In genomic region chr3:138187296-138188012, GRCh38 we compare ENCODE assay signal across 8 cellular contexts. TPM values are rescaled to one million over a fixed set of nuclear protein-coding genes. Genes with fewer than 3 reads are reported as not detected.
DNase-seq lines count a peak whose midpoint lies in the region; ATAC-seq, FAIRE-seq and TF ChIP-seq lines count a peak whose summit lies in the region.

Gene ARMC8, plus strand, starts transcription at chr3:138187301. Its CDS starts 254 bp downstream, at chr3:138187555.

- FAIRE-seq in GM19239 (lab: Jason Lieb, UNC): peak; percentile 26

- peak; percentile 94 for DNase-seq in DMS 273 (lab: John Stamatoyannopoulos, UW; ENCODE audit: unreplicated experiment)
- DNase-seq in GM19239 (ENCODE audit: insufficient read length, low spot score): peak; percentile 88
- peak; percentile 53 for DNase-seq in amniotic stem cell (lab: John Stamatoyannopoulos, UW)
- peak in 1 of 2 donors; percentile 58 for DNase-seq in heart right ventricle
- DNase-seq in pons (ENCODE audit: low spot score): peak; percentile 31
- no peak for DNase-seq in GM10248 (ENCODE audit: extremely low spot score)

- peaks cover 0 to 33% (median 0%) of the 10 kb centered on the region in 9 donors for H3K36me3 ChIP-seq in heart right ventricle

- intact Hi-C loops in heart right ventricle (cut with DNase I): no loop called here

- CTCF ChIA-PET in GM10248 (lab: Yijun Ruan, JAX): interaction anchor here (0.9 to 4.0 kb wide), 6 partner anchors 11 to 120 kb away, joined by 3 to 18 read pairs (median 3); partner anchors contain the start of gene DBR1

- no peak for TF ChIP-seq CTCF in heart right ventricle (IDR thresholded peaks at IDR 0.05)
- no peak for TF ChIP-seq CTCF in GM10248 (IDR thresholded peaks at IDR 0.05; ENCODE audit: control extremely low read depth, extremely low read depth, low read depth, missing control alignments)

- peak within 1 kb of the TSS; percentile 77 to 99 (median 97) for H3K27ac ChIP-seq in heart right ventricle

- H3K4me3 ChIP-seq in heart right ventricle: peak within 1 kb of the TSS; percentile 78 to 99 (median 88)

- peak; percentile 49 for ATAC-seq in HG03378 (IDR thresholded peaks at IDR 0.05; ENCODE audit: unreplicated experiment)
- ATAC-seq in heart right ventricle: peak; percentile 69 to 96 (median 82)

- peaks cover 3 to 42% (median 32%) of the 10 kb centered on the region in 9 donors for H3K4me1 ChIP-seq in heart right ventricle

- WGBS in heart right ventricle, 2 donors: 1% methylated on average over 58 to 59 of the region's 59 CpGs

- no peaks in the 10 kb centered on the region for H3K9me3 ChIP-seq in heart right ventricle

- H3K27me3 ChIP-seq in heart right ventricle: peaks cover 0 to 12% (median 0%) of the 10 kb centered on the region in 7 donors

- POLR2A ChIA-PET in GM10248 (lab: Yijun Ruan, JAX): interaction anchor here (0.6 to 2.2 kb wide), 3 partner anchors 13 to 158 kb away, joined by 3 to 11 read pairs (median 3); partner anchors contain the start of gene DBR1

TF ChIP-seq in PFSK-1, 5 proteins besides CTCF, POLR2A, EP300 and RAD21:
- peak; percentile 30 for TF ChIP-seq FOXP2 (optimal IDR thresholded peaks at IDR 0.05; ENCODE audit: borderline replicate concordance, extremely low read depth, extremely low read length, insufficient read depth)
- TF ChIP-seq POLR2AphosphoS5 (IDR thresholded peaks at IDR 0.05; ENCODE audit: low read depth, low read length): peak; percentile 80
- TF ChIP-seq TAF1 (IDR thresholded peaks at IDR 0.05; ENCODE audit: borderline replicate concordance, insufficient read depth, low read length): peak; percentile 71; the same call in 1 of the 2 replicates
- peak; percentile 25; the same call in 1 of the 2 replicates for TF ChIP-seq SIN3A (IDR thresholded peaks at IDR 0.05; ENCODE audit: borderline replicate concordance, insufficient read depth, low read length)
- TF ChIP-seq REST (IDR thresholded peaks at IDR 0.05; ENCODE audit: insufficient read depth in 1 of 2, low read depth in 2 of 2, low read length in 2 of 2): no peak

RNA-seq across cellular contexts. Expression of gene ARMC8, which starts in this region (rescaled TPM):
- polyA plus RNA-seq in PFSK-1 (2012; ENCODE audit: insufficient read length, low read depth): 11.5 TPM
- 10 to 100 TPM; 28.2 to 49.3 (median 30.1) TPM for total RNA-seq in heart right ventricle
- polyA plus RNA-seq in heart right ventricle: 10 to 100 TPM; 13.8 to 23.0 TPM
